21 cellular contexts compared by ENCODE assay signal in the genomic region with DNA sequence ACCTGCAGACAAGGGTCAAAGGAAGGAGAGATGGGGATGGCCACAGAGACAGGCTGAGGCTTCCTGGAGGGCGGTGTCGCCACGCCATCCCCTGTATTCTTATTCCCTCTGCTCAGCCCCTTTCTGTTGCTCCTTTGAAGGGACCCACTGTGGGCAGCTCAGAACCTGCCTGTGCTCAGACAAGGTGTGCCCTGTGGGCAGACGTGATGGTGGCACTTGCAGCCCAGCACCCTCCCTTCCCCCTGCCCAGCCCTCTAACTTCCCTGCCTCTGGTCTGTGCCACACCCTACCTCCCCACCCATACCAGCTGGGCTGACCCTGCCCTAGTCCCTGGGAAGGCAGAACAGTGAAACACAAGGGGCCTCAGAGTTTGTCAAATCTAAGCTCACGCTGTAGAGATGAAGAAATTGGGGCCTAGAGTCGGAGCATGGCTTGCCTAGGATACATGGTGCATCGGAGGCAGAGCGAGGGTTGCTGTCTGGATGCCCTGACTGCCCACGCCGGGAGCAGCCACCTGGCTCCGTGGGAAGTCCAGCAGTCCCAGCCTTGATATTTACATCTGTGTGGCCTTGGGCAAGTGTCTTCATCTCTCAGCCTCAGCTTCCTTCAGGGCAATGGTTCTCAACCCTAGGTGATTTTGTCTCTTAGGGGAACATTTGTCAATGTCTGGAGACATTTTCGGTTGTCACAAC.
DNase-seq lines count a peak whose midpoint lies in the region; FAIRE-seq and TF ChIP-seq lines count a peak whose summit lies in the region.
"Had no signal": no experiment of that assay in that cellular context is flagged by ENCODE, and none has a peak within 500 bp of the region (broad histone marks: within the 10 kb centered on the region; RNA-seq: fewer than 3 reads in every experiment).

No MANE protein-coding gene starts in this region.

- H4K5ac ChIP-seq in H1 (ENCODE audit: insufficient read length, low read depth, low read length): no peak overlapping the region

- H3K9me3 Mint-ChIP-seq in activated naive CD4-positive, alpha-beta T cell treated with anti-CD3 and anti-CD28 coated beads, Interleukin-2, amount 50 U/mL, for 24 hours: peaks cover 7% of the 10 kb centered on the region

- H3K27ac ChIP-seq in OCI-LY1 (ENCODE audit: low read depth, low read length, poor library complexity, severe bottlenecking) (peak overlapping the region; percentile 92), H1 (ENCODE audit: low read depth, low read length) (no peak overlapping the region; the same call in 1 of the 2 replicates), spleen (peak overlapping the region in 2 of 8 donors; percentile 13 to 38)
- H3K27ac ChIP-seq: epithelial cell of prostate, heart left ventricle had no signal

- no peaks in the 10 kb centered on the region for H3K36me3 ChIP-seq in OCI-LY1 (ENCODE audit: insufficient read depth, low read length)
- no peaks in the 10 kb centered on the region for H3K36me3 ChIP-seq in H1 (ENCODE audit: control insufficient read depth in 2 of 4, insufficient read depth in 4 of 4, low read length in 3 of 4)
- H3K36me3 ChIP-seq in spleen: no peaks in the 10 kb centered on the region
- H3K36me3 ChIP-seq: heart left ventricle had no signal

- no peaks in the 10 kb centered on the region for H3K9me2 ChIP-seq in OCI-LY1 (ENCODE audit: low read depth, low read length)

- no peak overlapping the region for H3K23ac ChIP-seq in H1 (ENCODE audit: insufficient read length)

- TF ChIP-seq EP300 in H1 (IDR thresholded peaks at IDR 0.05; ENCODE audit: borderline replicate concordance in 1 of 2, low read depth in 2 of 2, low read length in 2 of 2): no peak

- H3K79me1 ChIP-seq in H1 (ENCODE audit: low read depth, low read length): no peaks in the 10 kb centered on the region

- TF ChIP-seq POLR2A in H1 (IDR thresholded peaks at IDR 0.05; ENCODE audit: control extremely low read depth in 1 of 2, low read depth in 2 of 2, low read length in 2 of 2) (no peak), spleen (IDR thresholded peaks at IDR 0.05) (no peak)

- no peak for TF ChIP-seq RAD21 in H1 (IDR thresholded peaks at IDR 0.05 in 1 of 2, conservative IDR thresholded peaks at IDR 0.05 in 1 of 2; ENCODE audit: low read depth in 2 of 2, low read length in 2 of 2)

- peaks cover 72% of the 10 kb centered on the region for H3K4me1 Mint-ChIP-seq in activated naive CD4-positive, alpha-beta T cell treated with anti-CD3 and anti-CD28 coated beads, Interleukin-2, amount 50 U/mL, for 24 hours

- POLR2A ChIA-PET in H1 (lab: Charles Lee; ENCODE audit: partially characterized antibody): interaction anchor here (1.0 kb wide), 1 partner anchor 16 kb away, joined by 4 read pairs; no protein-coding TSS in a partner anchor

- H3K4me3 Mint-ChIP-seq in activated naive CD4-positive, alpha-beta T cell treated with anti-CD3 and anti-CD28 coated beads, Interleukin-2, amount 50 U/mL, for 24 hours: no peak overlapping the region
- H3K4me3 Mint-ChIP-seq: stimulated activated naive B cell treated with anti-CD40 and anti-IgM and Interleukin-4, amounts not matched to agents 10 μg/mL and 1 μg/mL and 100 μg/mL, for 72 hours had no signal

- peak overlapping the region; percentile 30 for H3K27ac Mint-ChIP-seq in activated naive CD4-positive, alpha-beta T cell treated with anti-CD3 and anti-CD28 coated beads, Interleukin-2, amount 50 U/mL, for 24 hours

- peaks cover 2% of the 10 kb centered on the region; the same call in 1 of the 2 replicates for H3K23me2 ChIP-seq in H1 (ENCODE audit: low read depth, low read length)

- H3K4me1 ChIP-seq in OCI-LY1 (ENCODE audit: insufficient read depth, low read length, severe bottlenecking) (peaks cover 34% of the 10 kb centered on the region), H1 (replicated peaks in 1 of 4; ENCODE audit: control insufficient read depth in 3 of 4, insufficient read depth in 4 of 4, low read length in 3 of 4) (no peaks in the 10 kb centered on the region), spleen (peaks cover 0 to 57% (median 10%) of the 10 kb centered on the region in 6 donors)
- H3K4me1 ChIP-seq: heart left ventricle had no signal

- no peak overlapping the region for H2AK5ac ChIP-seq in H1 (ENCODE audit: low read depth, low read length)

- H3F3A ChIP-seq in OCI-LY1 (ENCODE audit: insufficient read depth, low read length): no peaks in the 10 kb centered on the region

- H3K9me3 ChIP-seq in OCI-LY1 (ENCODE audit: low read length): no peaks in the 10 kb centered on the region
- H3K9me3 ChIP-seq in H1 (ENCODE audit: insufficient read depth in 2 of 2, low read depth in 1 of 2, low read length in 1 of 2): no peaks in the 10 kb centered on the region
- H3K9me3 ChIP-seq in spleen: no peaks in the 10 kb centered on the region
- H3K9me3 ChIP-seq: heart left ventricle had no signal

- H3K79me2 ChIP-seq in OCI-LY1 (ENCODE audit: insufficient read depth, low read length): no peaks in the 10 kb centered on the region
- no peaks in the 10 kb centered on the region for H3K79me2 ChIP-seq in H1 (ENCODE audit: control insufficient read depth in 1 of 2, insufficient read depth in 2 of 2, low read length in 2 of 2)

- H3K4ac ChIP-seq in H1 (replicated peaks; ENCODE audit: insufficient read length, low read depth, low read length): peak overlapping the region; percentile 58

- H3K9ac ChIP-seq in OCI-LY1 (ENCODE audit: low read length) (no peak overlapping the region), H1 (replicated peaks in 1 of 4; ENCODE audit: extremely low read depth in 1 of 4, low read depth in 3 of 4, low read length in 3 of 4) (no peak overlapping the region)

- H2BK5ac ChIP-seq in H1 (ENCODE audit: low read depth, low read length): no peak overlapping the region

- H2BK20ac ChIP-seq in H1 (ENCODE audit: low read length): no peak overlapping the region

- H4K91ac ChIP-seq in H1 (replicated peaks; ENCODE audit: insufficient read length, low read length): no peak overlapping the region

- H4K20me1 ChIP-seq in OCI-LY1 (ENCODE audit: insufficient read depth, low read length) (no peaks in the 10 kb centered on the region), H1 (replicated peaks in 1 of 2; ENCODE audit: control insufficient read depth in 1 of 2, insufficient read depth in 2 of 2, low read length in 2 of 2) (no peaks in the 10 kb centered on the region)

- no peak overlapping the region for H3K14ac ChIP-seq in H1 (ENCODE audit: insufficient read length)

- no peak overlapping the region for H2AFZ ChIP-seq in OCI-LY1 (ENCODE audit: low read length)
- no peak overlapping the region for H2AFZ ChIP-seq in H1 (ENCODE audit: low read length)

- DNase-seq in activated naive CD4-positive, alpha-beta T cell (lab: John Stamatoyannopoulos, UW): no peak
- DNase-seq in H1 (ENCODE audit: low read depth in 1 of 2, low spot score in 2 of 2): no peak
- DNase-seq in spleen: peak; percentile 60
- no peak for DNase-seq in GOT3 (lab: John Stamatoyannopoulos, UW)
- DNase-seq in D721Med (ENCODE audit: insufficient read length, low spot score): no peak
- DNase-seq in epidermal melanocyte (ENCODE audit: insufficient read length, low spot score): no peak
- DNase-seq: ACHN; Calu3; cerebellar nuclear complex; NCI-H1105 treated with DMSO at 0.1 percent for 48 hours; NCI-H2029 treated with DMSO at 0.1 percent for 48 hours; NCI-H2227 treated with DMSO at 0.1 percent for 48 hours; occipital lobe; PC-3; small intestine; stimulated activated naive B cell treated with anti-CD40 and anti-IgM and Interleukin-4, amounts not matched to agents 10 μg/mL and 1 μg/mL and 100 μg/mL, for 72 hours had no signal

- H2BK15ac ChIP-seq in H1 (ENCODE audit: low read length): no peak overlapping the region

- H3K27me3 Mint-ChIP-seq in activated naive CD4-positive, alpha-beta T cell treated with anti-CD3 and anti-CD28 coated beads, Interleukin-2, amount 50 U/mL, for 24 hours: no peaks in the 10 kb centered on the region
- H3K27me3 Mint-ChIP-seq: stimulated activated naive B cell treated with anti-CD40 and anti-IgM and Interleukin-4, amounts not matched to agents 10 μg/mL and 1 μg/mL and 100 μg/mL, for 72 hours had no signal

- H3K36me3 Mint-ChIP-seq in activated naive CD4-positive, alpha-beta T cell treated with anti-CD3 and anti-CD28 coated beads, Interleukin-2, amount 50 U/mL, for 24 hours: peaks cover 6% of the 10 kb centered on the region

- no peaks in the 10 kb centered on the region for H3K27me3 ChIP-seq in OCI-LY1 (ENCODE audit: insufficient read depth, low read length)
- H3K27me3 ChIP-seq in H1 (replicated peaks in 1 of 4; ENCODE audit: control insufficient read depth in 3 of 4, extremely low read depth in 1 of 4, insufficient read depth in 3 of 4, low read length in 3 of 4): no peaks in the 10 kb centered on the region
- no peaks in the 10 kb centered on the region for H3K27me3 ChIP-seq in spleen (replicated peaks in 1 of 7)

- no peak overlapping the region for H3K4me3 ChIP-seq in OCI-LY1 (ENCODE audit: low read depth, low read length, poor library complexity, severe bottlenecking)
- H3K4me3 ChIP-seq in H1 (ENCODE audit: extremely low read depth in 1 of 4, insufficient read depth in 2 of 4, low read depth in 3 of 4, low read length in 4 of 4): no peak overlapping the region
- H3K4me3 ChIP-seq in spleen: no peak overlapping the region
- H3K4me3 ChIP-seq: heart left ventricle had no signal

- H3K56ac ChIP-seq in H1 (replicated peaks; ENCODE audit: insufficient read length, low read depth, low read length): no peak overlapping the region

- H3K4me2 ChIP-seq in OCI-LY1 (ENCODE audit: low read length): no peak overlapping the region; the same call in 1 of the 2 replicates
- H3K4me2 ChIP-seq in H1 (ENCODE audit: insufficient read depth in 1 of 2, low read depth in 2 of 2, low read length in 2 of 2): no peak overlapping the region

- WGBS in H1 (ENCODE audit: extremely low coverage in 1 of 2, insufficient coverage in 1 of 2, insufficient read length in 1 of 2, insufficient replicate concordance in 2 of 2, low coverage in 1 of 2, low lambda C conversion rate in 2 of 2, missing lambda C conversion rate in 1 of 2), 2 experiments: 92% methylated on average over 11 of the region's 12 CpGs; no CpG with 5 or more reads in 1 of the 2 experiments
- WGBS in spleen, 5 donors: 84 to 91% (median 88%) methylated on average over 12 of the region's 12 CpGs

- 0 out of 2 replicates have a peak overlapping the region, but pooled peaks have one; percentile 27 for H2BK12ac ChIP-seq in H1 (ENCODE audit: low read depth, low read length)

- no peak overlapping the region for H4K8ac ChIP-seq in H1 (ENCODE audit: extremely low read depth, insufficient read depth, low read length)

- no peak for TF ChIP-seq CTCF in OCI-LY1 (IDR thresholded peaks at IDR 0.05; ENCODE audit: low read length)
- no peak for TF ChIP-seq CTCF in H1 (IDR thresholded peaks at IDR 0.05; ENCODE audit: control extremely low read depth in 1 of 3, insufficient read depth in 1 of 3, low read depth in 1 of 3, low read length in 3 of 3)
- no peak for TF ChIP-seq CTCF in spleen (IDR thresholded peaks at IDR 0.05 in 8 of 11, conservative IDR thresholded peaks at IDR 0.05 in 3 of 11)
- no peak for TF ChIP-seq CTCF in D721Med (IDR thresholded peaks at IDR 0.05; ENCODE audit: insufficient read depth, missing control alignments)

- FAIRE-seq in H1 (lab: Jason Lieb, UNC) (no peak), D721Med (lab: Jason Lieb, UNC) (no peak)
- FAIRE-seq: GM12892, small intestine had no signal

- H3K18ac ChIP-seq in H1 (ENCODE audit: extremely low read depth, low read length): no peak overlapping the region

- intact Hi-C loops in spleen (cut with DNase I; ENCODE audit: low total_unique reads): no loop called here

- CTCF ChIA-PET in H1 (lab: Charles Lee; ENCODE audit: partially characterized antibody): interaction anchor here (0.5 to 1.9 kb wide), 3 partner anchors 24 to 190 kb away, joined by 3 to 7 read pairs (median 3); no protein-coding TSS in a partner anchor

- no peak overlapping the region for H2BK120ac ChIP-seq in H1 (replicated peaks; ENCODE audit: low read depth, low read length)
